ENCODE assay signal across 2 cellular contexts in the genomic region with DNA sequence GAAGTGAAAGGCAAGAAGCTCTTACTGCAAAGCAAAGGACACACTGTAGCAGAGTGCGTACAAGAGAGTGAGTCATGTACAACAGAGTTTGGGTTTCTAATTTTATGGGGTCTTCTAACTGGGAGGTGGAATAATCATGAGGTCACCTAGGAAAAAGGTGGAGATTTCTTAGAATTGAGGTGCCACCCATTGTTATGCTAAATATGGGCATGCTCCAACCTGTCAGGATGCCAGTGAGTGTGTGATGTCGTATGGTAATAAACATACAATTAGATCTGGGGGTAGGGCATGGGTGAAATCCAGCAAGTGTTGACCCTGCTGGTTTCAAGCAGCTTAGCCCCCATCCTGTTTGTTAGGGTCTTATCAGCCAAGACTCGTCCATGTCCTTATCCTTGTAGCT.
A peak's percentile ranks its signal among the peaks of the same experiment; 100 is the strongest.
TF ChIP-seq lines count a peak whose summit lies in the region.

No MANE protein-coding gene starts in this region.

TF ChIP-seq in GM23338, 12 proteins besides CTCF, POLR2A, EP300 and RAD21 (continues in another document):
- TF ChIP-seq JUNB (IDR thresholded peaks at IDR 0.05; ENCODE audit: unreplicated experiment) (no peak), CREB1 (CRISPR knock-in tag; IDR thresholded peaks at IDR 0.05; ENCODE audit: low read depth) (no peak), EZH2phosphoT487 (IDR thresholded peaks at IDR 0.05; ENCODE audit: unreplicated experiment) (no peak), POLR2AphosphoS5 (IDR thresholded peaks at IDR 0.05; ENCODE audit: low read depth) (no peak), EZH2 (IDR thresholded peaks at IDR 0.05; ENCODE audit: low read depth, unreplicated experiment) (no peak), ZNF114 (CRISPR knock-in tag; IDR thresholded peaks at IDR 0.05) (no peak), STAT1 (IDR thresholded peaks at IDR 0.05; ENCODE audit: unreplicated experiment) (no peak), ZNF462 (CRISPR knock-in tag; IDR thresholded peaks at IDR 0.05) (no peak)
- TF ChIP-seq, protein P1, sequence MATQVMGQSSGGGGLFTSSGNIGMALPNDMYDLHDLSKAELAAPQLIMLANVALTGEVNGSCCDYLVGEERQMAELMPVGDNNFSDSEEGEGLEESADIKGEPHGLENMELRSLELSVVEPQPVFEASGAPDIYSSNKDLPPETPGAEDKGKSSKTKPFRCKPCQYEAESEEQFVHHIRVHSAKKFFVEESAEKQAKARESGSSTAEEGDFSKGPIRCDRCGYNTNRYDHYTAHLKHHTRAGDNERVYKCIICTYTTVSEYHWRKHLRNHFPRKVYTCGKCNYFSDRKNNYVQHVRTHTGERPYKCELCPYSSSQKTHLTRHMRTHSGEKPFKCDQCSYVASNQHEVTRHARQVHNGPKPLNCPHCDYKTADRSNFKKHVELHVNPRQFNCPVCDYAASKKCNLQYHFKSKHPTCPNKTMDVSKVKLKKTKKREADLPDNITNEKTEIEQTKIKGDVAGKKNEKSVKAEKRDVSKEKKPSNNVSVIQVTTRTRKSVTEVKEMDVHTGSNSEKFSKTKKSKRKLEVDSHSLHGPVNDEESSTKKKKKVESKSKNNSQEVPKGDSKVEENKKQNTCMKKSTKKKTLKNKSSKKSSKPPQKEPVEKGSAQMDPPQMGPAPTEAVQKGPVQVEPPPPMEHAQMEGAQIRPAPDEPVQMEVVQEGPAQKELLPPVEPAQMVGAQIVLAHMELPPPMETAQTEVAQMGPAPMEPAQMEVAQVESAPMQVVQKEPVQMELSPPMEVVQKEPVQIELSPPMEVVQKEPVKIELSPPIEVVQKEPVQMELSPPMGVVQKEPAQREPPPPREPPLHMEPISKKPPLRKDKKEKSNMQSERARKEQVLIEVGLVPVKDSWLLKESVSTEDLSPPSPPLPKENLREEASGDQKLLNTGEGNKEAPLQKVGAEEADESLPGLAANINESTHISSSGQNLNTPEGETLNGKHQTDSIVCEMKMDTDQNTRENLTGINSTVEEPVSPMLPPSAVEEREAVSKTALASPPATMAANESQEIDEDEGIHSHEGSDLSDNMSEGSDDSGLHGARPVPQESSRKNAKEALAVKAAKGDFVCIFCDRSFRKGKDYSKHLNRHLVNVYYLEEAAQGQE (IDR thresholded peaks at IDR 0.05; ENCODE audit: unreplicated experiment) = no peak
- TF ChIP-seq, protein P2, sequence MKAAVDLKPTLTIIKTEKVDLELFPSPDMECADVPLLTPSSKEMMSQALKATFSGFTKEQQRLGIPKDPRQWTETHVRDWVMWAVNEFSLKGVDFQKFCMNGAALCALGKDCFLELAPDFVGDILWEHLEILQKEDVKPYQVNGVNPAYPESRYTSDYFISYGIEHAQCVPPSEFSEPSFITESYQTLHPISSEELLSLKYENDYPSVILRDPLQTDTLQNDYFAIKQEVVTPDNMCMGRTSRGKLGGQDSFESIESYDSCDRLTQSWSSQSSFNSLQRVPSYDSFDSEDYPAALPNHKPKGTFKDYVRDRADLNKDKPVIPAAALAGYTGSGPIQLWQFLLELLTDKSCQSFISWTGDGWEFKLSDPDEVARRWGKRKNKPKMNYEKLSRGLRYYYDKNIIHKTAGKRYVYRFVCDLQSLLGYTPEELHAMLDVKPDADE (IDR thresholded peaks at IDR 0.05) = no peak

TF ChIP-seq in H1, 55 proteins besides CTCF, POLR2A, EP300 and RAD21:
- TF ChIP-seq SRF (IDR thresholded peaks at IDR 0.05; ENCODE audit: low read depth, low read length) (peak; percentile 34; the same call in 1 of the 2 replicates), SUZ12 (IDR thresholded peaks at IDR 0.05; ENCODE audit: low read length) (no peak), BCL11A (IDR thresholded peaks at IDR 0.05; ENCODE audit: low read depth in 2 of 2, low read length in 2 of 2) (no peak)
